Comparison of ENCODE assay signal across 1 cellular context in genomic region chr17:7857724-7858486, GRCh38.
TF ChIP-seq lines count a peak whose summit lies in the region.

A gene with protein sequence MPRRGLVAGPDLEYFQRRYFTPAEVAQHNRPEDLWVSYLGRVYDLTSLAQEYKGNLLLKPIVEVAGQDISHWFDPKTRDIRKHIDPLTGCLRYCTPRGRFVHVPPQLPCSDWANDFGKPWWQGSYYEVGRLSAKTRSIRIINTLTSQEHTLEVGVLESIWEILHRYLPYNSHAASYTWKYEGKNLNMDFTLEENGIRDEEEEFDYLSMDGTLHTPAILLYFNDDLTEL (plus strand): TSS chr17:7858003. CDS start chr17:7858135, 132 bp downstream.

TF ChIP-seq in HepG2, 621 proteins besides CTCF, POLR2A, EP300 and RAD21 (continued from another document):
- TF ChIP-seq, protein P1, sequence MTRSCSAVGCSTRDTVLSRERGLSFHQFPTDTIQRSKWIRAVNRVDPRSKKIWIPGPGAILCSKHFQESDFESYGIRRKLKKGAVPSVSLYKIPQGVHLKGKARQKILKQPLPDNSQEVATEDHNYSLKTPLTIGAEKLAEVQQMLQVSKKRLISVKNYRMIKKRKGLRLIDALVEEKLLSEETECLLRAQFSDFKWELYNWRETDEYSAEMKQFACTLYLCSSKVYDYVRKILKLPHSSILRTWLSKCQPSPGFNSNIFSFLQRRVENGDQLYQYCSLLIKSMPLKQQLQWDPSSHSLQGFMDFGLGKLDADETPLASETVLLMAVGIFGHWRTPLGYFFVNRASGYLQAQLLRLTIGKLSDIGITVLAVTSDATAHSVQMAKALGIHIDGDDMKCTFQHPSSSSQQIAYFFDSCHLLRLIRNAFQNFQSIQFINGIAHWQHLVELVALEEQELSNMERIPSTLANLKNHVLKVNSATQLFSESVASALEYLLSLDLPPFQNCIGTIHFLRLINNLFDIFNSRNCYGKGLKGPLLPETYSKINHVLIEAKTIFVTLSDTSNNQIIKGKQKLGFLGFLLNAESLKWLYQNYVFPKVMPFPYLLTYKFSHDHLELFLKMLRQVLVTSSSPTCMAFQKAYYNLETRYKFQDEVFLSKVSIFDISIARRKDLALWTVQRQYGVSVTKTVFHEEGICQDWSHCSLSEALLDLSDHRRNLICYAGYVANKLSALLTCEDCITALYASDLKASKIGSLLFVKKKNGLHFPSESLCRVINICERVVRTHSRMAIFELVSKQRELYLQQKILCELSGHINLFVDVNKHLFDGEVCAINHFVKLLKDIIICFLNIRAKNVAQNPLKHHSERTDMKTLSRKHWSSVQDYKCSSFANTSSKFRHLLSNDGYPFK (CRISPR knock-in tag; IDR thresholded peaks at IDR 0.05; ENCODE audit: borderline replicate concordance) = peak; percentile 57; the same call in 1 of the 2 replicates
- TF ChIP-seq ARNTL (CRISPR knock-in tag; IDR thresholded peaks at IDR 0.05) = 0 out of 2 replicates have a peak, but pooled peaks have one; percentile 43
- TF ChIP-seq, protein P2, sequence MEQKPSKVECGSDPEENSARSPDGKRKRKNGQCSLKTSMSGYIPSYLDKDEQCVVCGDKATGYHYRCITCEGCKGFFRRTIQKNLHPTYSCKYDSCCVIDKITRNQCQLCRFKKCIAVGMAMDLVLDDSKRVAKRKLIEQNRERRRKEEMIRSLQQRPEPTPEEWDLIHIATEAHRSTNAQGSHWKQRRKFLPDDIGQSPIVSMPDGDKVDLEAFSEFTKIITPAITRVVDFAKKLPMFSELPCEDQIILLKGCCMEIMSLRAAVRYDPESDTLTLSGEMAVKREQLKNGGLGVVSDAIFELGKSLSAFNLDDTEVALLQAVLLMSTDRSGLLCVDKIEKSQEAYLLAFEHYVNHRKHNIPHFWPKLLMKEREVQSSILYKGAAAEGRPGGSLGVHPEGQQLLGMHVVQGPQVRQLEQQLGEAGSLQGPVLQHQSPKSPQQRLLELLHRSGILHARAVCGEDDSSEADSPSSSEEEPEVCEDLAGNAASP (CRISPR knock-in tag; IDR thresholded peaks at IDR 0.05; ENCODE audit: borderline replicate concordance) = peak; percentile 42; the same call in 1 of the 2 replicates
